In the genomic region with DNA sequence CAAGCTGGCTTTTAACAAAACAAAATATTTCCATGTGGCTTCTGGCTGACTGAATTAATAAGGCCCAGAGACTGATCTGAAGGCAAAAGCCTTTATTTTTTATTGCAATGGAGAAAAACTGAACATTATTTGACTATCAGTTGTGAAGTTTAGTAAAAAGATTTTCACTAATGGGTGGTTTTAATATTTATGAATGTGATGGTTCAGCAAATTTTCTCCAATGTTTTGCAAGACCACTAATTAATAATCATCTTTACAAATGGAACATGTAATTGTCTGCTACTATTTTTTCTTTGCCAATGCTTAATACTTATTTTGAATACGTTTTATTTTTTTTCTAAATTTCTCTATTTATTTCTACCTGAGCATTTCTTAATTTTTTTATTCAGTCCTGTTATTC, we compare ENCODE assay signal across 23 cellular contexts.
"Had no signal": no experiment of that assay in that cellular context is flagged by ENCODE, and none has a peak within 500 bp of the region (broad histone marks: within the 10 kb centered on the region; RNA-seq: fewer than 3 reads in every experiment).

No MANE protein-coding gene starts in this region.

- H3K4me1 Mint-ChIP-seq: naive thymus-derived CD4-positive, alpha-beta T cell had no signal

- H3K9me3 Mint-ChIP-seq: naive thymus-derived CD4-positive, alpha-beta T cell; nephron progenitor cell; stimulated activated naive B cell treated with anti-CD40 and anti-IgM and Interleukin-4, amounts not matched to agents 10 μg/mL and 1 μg/mL and 100 μg/mL, for 72 hours; stimulated activated naive CD8-positive, alpha-beta T cell treated with anti-CD3 and anti-CD28 coated beads, Interleukin-15, Interleukin-2, amounts not matched to agents 100 ng/mL and 50 ng/mL, for 24 hours had no signal

- H3K27me3 Mint-ChIP-seq: naive thymus-derived CD4-positive, alpha-beta T cell; stimulated activated naive B cell treated with anti-CD40 and anti-IgM and Interleukin-4, amounts not matched to agents 10 μg/mL and 1 μg/mL and 100 μg/mL, for 72 hours had no signal

- H3K27me3 ChIP-seq: esophagus squamous epithelium, hepatocyte, right atrium auricular region, spleen, tibial nerve, upper lobe of left lung had no signal

- H2AFZ ChIP-seq: hepatocyte had no signal

- H3K4me3 Mint-ChIP-seq: naive thymus-derived CD4-positive, alpha-beta T cell; nephron progenitor cell; stimulated activated naive B cell treated with anti-CD40 and anti-IgM and Interleukin-4, amounts not matched to agents 10 μg/mL and 1 μg/mL and 100 μg/mL, for 72 hours; stimulated activated naive CD8-positive, alpha-beta T cell treated with anti-CD3 and anti-CD28 coated beads, Interleukin-15, Interleukin-2, amounts not matched to agents 100 ng/mL and 50 ng/mL, for 24 hours had no signal

- H3K27ac ChIP-seq: coronary artery, esophagus squamous epithelium, hepatocyte, prostate gland, right atrium auricular region, skin epidermis, spleen, thoracic aorta, tibial nerve, upper lobe of left lung had no signal

- H3K4me3 ChIP-seq: coronary artery, esophagus squamous epithelium, hepatocyte, prostate gland, right atrium auricular region, skin epidermis, spleen, thoracic aorta, tibial nerve, upper lobe of left lung had no signal

- H3K27ac Mint-ChIP-seq: naive thymus-derived CD4-positive, alpha-beta T cell; stimulated activated naive B cell treated with anti-CD40 and anti-IgM and Interleukin-4, amounts not matched to agents 10 μg/mL and 1 μg/mL and 100 μg/mL, for 72 hours; stimulated activated naive CD8-positive, alpha-beta T cell treated with anti-CD3 and anti-CD28 coated beads, Interleukin-15, Interleukin-2, amounts not matched to agents 100 ng/mL and 50 ng/mL, for 24 hours had no signal

- DNase-seq: dermis blood vessel endothelial cell; effector memory CD4-positive, alpha-beta T cell; erythroblast; esophagus squamous epithelium; foreskin melanocyte; kidney; mesendoderm; midbrain; naive thymus-derived CD4-positive, alpha-beta T cell; nephron progenitor cell; nucleus accumbens; spleen; stimulated activated naive B cell treated with anti-CD40 and anti-IgM and Interleukin-4, amounts not matched to agents 10 μg/mL and 1 μg/mL and 100 μg/mL, for 72 hours; upper lobe of left lung had no signal

- ATAC-seq: left lobe of liver; naive thymus-derived CD4-positive, alpha-beta T cell; stimulated activated naive B cell treated with anti-CD40 and anti-IgM and Interleukin-4, amounts not matched to agents 10 μg/mL and 1 μg/mL and 100 μg/mL, for 72 hours had no signal

- H3K36me3 ChIP-seq: esophagus squamous epithelium, prostate gland, right atrium auricular region, spleen, thoracic aorta, tibial nerve, upper lobe of left lung had no signal

- H3K9me3 ChIP-seq: esophagus squamous epithelium, prostate gland, right atrium auricular region, spleen, thoracic aorta, tibial nerve, upper lobe of left lung had no signal

- H3K36me3 Mint-ChIP-seq: naive thymus-derived CD4-positive, alpha-beta T cell; stimulated activated naive B cell treated with anti-CD40 and anti-IgM and Interleukin-4, amounts not matched to agents 10 μg/mL and 1 μg/mL and 100 μg/mL, for 72 hours had no signal

- FAIRE-seq: kidney had no signal

- H3K4me1 ChIP-seq: esophagus squamous epithelium, prostate gland, right atrium auricular region, spleen, tibial nerve, upper lobe of left lung had no signal

- H3K4me2 ChIP-seq: hepatocyte had no signal
